Comparison of ENCODE assay signal across 20 cellular contexts in genomic region chr11:71339178-71339881, GRCh38.
DNase-seq lines count a peak whose midpoint lies in the region; ATAC-seq and TF ChIP-seq lines count a peak whose summit lies in the region.
"Had no signal": no experiment of that assay in that cellular context is flagged by ENCODE, and none has a peak within 500 bp of the region (broad histone marks: within the 10 kb centered on the region; RNA-seq: fewer than 3 reads in every experiment).

No MANE protein-coding gene starts in this region.

- H3K4me3 Mint-ChIP-seq in nephron progenitor cell = no peak overlapping the region
- no peak overlapping the region for H3K4me3 Mint-ChIP-seq in activated T-cell treated with anti-CD3 and anti-CD28 coated beads, Interleukin-2, amount 50 U/mL, for 72 hours
- H3K4me3 Mint-ChIP-seq: activated naive CD4-positive, alpha-beta T cell treated with anti-CD3 and anti-CD28 coated beads for 36 hours; CD14-positive monocyte; naive thymus-derived CD4-positive, alpha-beta T cell had no signal

- H3K4me1 Mint-ChIP-seq in nephron progenitor cell = peaks cover 38% of the 10 kb centered on the region
- H3K4me1 Mint-ChIP-seq in activated T-cell treated with anti-CD3 and anti-CD28 coated beads, Interleukin-2, amount 50 U/mL, for 72 hours (ENCODE audit: low read depth) = no peaks in the 10 kb centered on the region
- H3K4me1 Mint-ChIP-seq: CD14-positive monocyte; naive thymus-derived CD4-positive, alpha-beta T cell had no signal

- H3K36me3 Mint-ChIP-seq in nephron progenitor cell (ENCODE audit: low read depth) = no peaks in the 10 kb centered on the region
- H3K36me3 Mint-ChIP-seq in activated T-cell treated with anti-CD3 and anti-CD28 coated beads, Interleukin-2, amount 50 U/mL, for 72 hours (ENCODE audit: insufficient read depth in 2 of 2) = no peaks in the 10 kb centered on the region
- H3K36me3 Mint-ChIP-seq: CD14-positive monocyte; naive thymus-derived CD4-positive, alpha-beta T cell had no signal

- peak overlapping the region; percentile 33 for H3K27ac Mint-ChIP-seq in nephron progenitor cell
- no peak overlapping the region for H3K27ac Mint-ChIP-seq in activated T-cell treated with anti-CD3 and anti-CD28 coated beads, Interleukin-2, amount 50 U/mL, for 72 hours
- H3K27ac Mint-ChIP-seq: activated naive CD4-positive, alpha-beta T cell treated with anti-CD3 and anti-CD28 coated beads for 36 hours; CD14-positive monocyte; naive thymus-derived CD4-positive, alpha-beta T cell had no signal

- H3K4me3 ChIP-seq in RWPE2 (ENCODE audit: severe bottlenecking) = no peak overlapping the region
- no peak overlapping the region for H3K4me3 ChIP-seq in upper lobe of right lung
- H3K4me3 ChIP-seq: MG63 had no signal

- intact Hi-C loops in upper lobe of right lung (cut with DNase I) = no loop called here

- ATAC-seq in RWPE2 (ENCODE audit: low read depth) (peak; percentile 63), upper lobe of right lung (no peak), HG03442 (IDR thresholded peaks at IDR 0.05; ENCODE audit: unreplicated experiment) (no peak)
- ATAC-seq in activated T-cell treated with anti-CD3 and anti-CD28 coated beads, Interleukin-2, amount 50 U/mL, for 72 hours (replicated peaks in 1 of 2) = no peak
- ATAC-seq: HCT116; HepG2; naive thymus-derived CD4-positive, alpha-beta T cell; right cardiac atrium had no signal

- H3K27ac ChIP-seq in RWPE2 (ENCODE audit: poor library complexity, severe bottlenecking) (no peak overlapping the region), upper lobe of right lung (no peak overlapping the region)
- H3K27ac ChIP-seq: tibial nerve had no signal

- H3K36me3 ChIP-seq in RWPE2 (ENCODE audit: low read depth) (no peaks in the 10 kb centered on the region), upper lobe of right lung (no peaks in the 10 kb centered on the region)
- H3K36me3 ChIP-seq: MG63, tibial nerve had no signal

- DNase-seq in RWPE2 (ENCODE audit: low spot score) (no peak), fibroblast of gingiva (ENCODE audit: low read depth) (peak; percentile 12), nephron progenitor cell (no peak), upper lobe of right lung (peak; percentile 51), GOT3 (lab: John Stamatoyannopoulos, UW) (no peak), HUDEP-2 (lab: John Stamatoyannopoulos, UW; ENCODE audit: unreplicated experiment in 76 of 76) (no peak)
- no peak for DNase-seq in activated T-cell treated with anti-CD3 and anti-CD28 coated beads, Interleukin-2, amount 50 U/mL, for 72 hours
- DNase-seq: activated naive CD4-positive, alpha-beta T cell treated with anti-CD3 and anti-CD28 coated beads for 36 hours; DMS79; naive thymus-derived CD4-positive, alpha-beta T cell; NCI-H2029; right cardiac atrium; SIG-M5; stimulated activated CD4-positive, alpha-beta T cell treated with anti-CD3 and anti-CD28 coated beads, Interleukin-4, amount 100 ng/mL, for 1 hour had no signal

- no peaks in the 10 kb centered on the region for H3K27me3 ChIP-seq in RWPE2 (ENCODE audit: insufficient read depth, poor library complexity, severe bottlenecking)
- H3K27me3 ChIP-seq in upper lobe of right lung = no peaks in the 10 kb centered on the region
- H3K27me3 ChIP-seq: MG63, tibial nerve had no signal

- H3K9me3 ChIP-seq in RWPE2 (ENCODE audit: severe bottlenecking) (no peaks in the 10 kb centered on the region), upper lobe of right lung (no peaks in the 10 kb centered on the region)
- H3K9me3 ChIP-seq: tibial nerve had no signal

- no peaks in the 10 kb centered on the region for H3K9me3 Mint-ChIP-seq in nephron progenitor cell
- no peaks in the 10 kb centered on the region for H3K9me3 Mint-ChIP-seq in activated T-cell treated with anti-CD3 and anti-CD28 coated beads, Interleukin-2, amount 50 U/mL, for 72 hours
- H3K9me3 Mint-ChIP-seq: activated naive CD4-positive, alpha-beta T cell treated with anti-CD3 and anti-CD28 coated beads for 36 hours had no signal

- peaks cover 9% of the 10 kb centered on the region for H3K4me1 ChIP-seq in RWPE2 (ENCODE audit: insufficient read depth, poor library complexity, severe bottlenecking)
- peaks cover 6% of the 10 kb centered on the region for H3K4me1 ChIP-seq in upper lobe of right lung

- TF ChIP-seq CTCF in RWPE2 (IDR thresholded peaks at IDR 0.05; ENCODE audit: poor library complexity, severe bottlenecking) (no peak), nephron progenitor cell (IDR thresholded peaks at IDR 0.05) (no peak), upper lobe of right lung (IDR thresholded peaks at IDR 0.05) (no peak)

- H3K27me3 Mint-ChIP-seq in nephron progenitor cell (ENCODE audit: low read depth, poor library complexity) = peaks cover 25% of the 10 kb centered on the region
- peaks cover 18% of the 10 kb centered on the region for H3K27me3 Mint-ChIP-seq in activated T-cell treated with anti-CD3 and anti-CD28 coated beads, Interleukin-2, amount 50 U/mL, for 72 hours (ENCODE audit: low read depth)

Comparison
In these comparisons a context has a peak if more than half of its experiments do, and no peak if none do; other contexts are left out.
1. DNase-seq: peak in fibroblast of gingiva (single experiment) and upper lobe of right lung (single experiment); none in RWPE2 (single experiment), nephron progenitor cell (single experiment), activated T-cell treated with anti-CD3 and anti-CD28 coated beads, Interleukin-2, amount 50 U/mL, for 72 hours (0 of 2), GOT3 (single experiment) and HUDEP-2 (0 of 76).